1 cellular context compared by ENCODE assay signal in the genomic region with DNA sequence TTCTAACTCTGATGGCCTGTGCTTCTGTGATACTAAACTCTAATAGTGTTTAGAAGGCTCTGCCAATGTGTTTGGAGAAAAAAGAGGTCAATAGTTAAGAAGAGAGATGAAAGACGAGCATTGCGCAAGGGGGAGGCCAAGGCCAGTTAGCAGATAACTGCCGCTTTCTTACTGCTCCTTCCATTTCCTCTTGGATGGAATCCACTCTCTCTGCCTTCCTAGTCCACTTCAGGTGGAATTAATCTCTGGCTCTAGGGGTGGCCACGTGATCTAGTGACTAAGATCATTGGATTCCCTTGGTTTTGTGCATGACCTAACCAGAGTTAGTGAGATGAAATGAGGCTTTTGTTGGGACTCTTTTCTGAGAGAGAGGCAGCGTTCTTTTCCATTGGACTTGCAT.
TF ChIP-seq lines count a peak whose summit lies in the region.

No MANE protein-coding gene starts in this region.

TF ChIP-seq in IMR-90, 13 proteins besides CTCF, POLR2A, EP300 and RAD21 (continued from another document):
- TF ChIP-seq, protein P1, sequence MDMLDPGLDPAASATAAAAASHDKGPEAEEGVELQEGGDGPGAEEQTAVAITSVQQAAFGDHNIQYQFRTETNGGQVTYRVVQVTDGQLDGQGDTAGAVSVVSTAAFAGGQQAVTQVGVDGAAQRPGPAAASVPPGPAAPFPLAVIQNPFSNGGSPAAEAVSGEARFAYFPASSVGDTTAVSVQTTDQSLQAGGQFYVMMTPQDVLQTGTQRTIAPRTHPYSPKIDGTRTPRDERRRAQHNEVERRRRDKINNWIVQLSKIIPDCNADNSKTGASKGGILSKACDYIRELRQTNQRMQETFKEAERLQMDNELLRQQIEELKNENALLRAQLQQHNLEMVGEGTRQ (IDR thresholded peaks at IDR 0.05; ENCODE audit: low read depth, low read length): peak; percentile 18; the same call in 1 of the 2 replicates
- TF ChIP-seq NFE2L2 (IDR thresholded peaks at IDR 0.05; ENCODE audit: low read depth, low read length) (no peak), RFX5 (IDR thresholded peaks at IDR 0.05; ENCODE audit: low read depth, low read length) (no peak), MAZ (IDR thresholded peaks at IDR 0.05; ENCODE audit: borderline replicate concordance, low read depth, low read length) (no peak), BHLHE40 (IDR thresholded peaks at IDR 0.05; ENCODE audit: low read depth, low read length) (no peak), MAFK (IDR thresholded peaks at IDR 0.05; ENCODE audit: low read depth, low read length) (no peak), CEBPB (IDR thresholded peaks at IDR 0.05; ENCODE audit: low read depth, low read length) (peak; percentile 69), RCOR1 (IDR thresholded peaks at IDR 0.05; ENCODE audit: insufficient replicate concordance, low read length) (no peak)
- TF ChIP-seq, protein P2, sequence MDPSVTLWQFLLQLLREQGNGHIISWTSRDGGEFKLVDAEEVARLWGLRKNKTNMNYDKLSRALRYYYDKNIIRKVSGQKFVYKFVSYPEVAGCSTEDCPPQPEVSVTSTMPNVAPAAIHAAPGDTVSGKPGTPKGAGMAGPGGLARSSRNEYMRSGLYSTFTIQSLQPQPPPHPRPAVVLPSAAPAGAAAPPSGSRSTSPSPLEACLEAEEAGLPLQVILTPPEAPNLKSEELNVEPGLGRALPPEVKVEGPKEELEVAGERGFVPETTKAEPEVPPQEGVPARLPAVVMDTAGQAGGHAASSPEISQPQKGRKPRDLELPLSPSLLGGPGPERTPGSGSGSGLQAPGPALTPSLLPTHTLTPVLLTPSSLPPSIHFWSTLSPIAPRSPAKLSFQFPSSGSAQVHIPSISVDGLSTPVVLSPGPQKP (IDR thresholded peaks at IDR 0.05; ENCODE audit: borderline replicate concordance, low read depth, low read length): no peak
